Comparison of ENCODE assay signal across 8 cellular contexts in the genomic region with DNA sequence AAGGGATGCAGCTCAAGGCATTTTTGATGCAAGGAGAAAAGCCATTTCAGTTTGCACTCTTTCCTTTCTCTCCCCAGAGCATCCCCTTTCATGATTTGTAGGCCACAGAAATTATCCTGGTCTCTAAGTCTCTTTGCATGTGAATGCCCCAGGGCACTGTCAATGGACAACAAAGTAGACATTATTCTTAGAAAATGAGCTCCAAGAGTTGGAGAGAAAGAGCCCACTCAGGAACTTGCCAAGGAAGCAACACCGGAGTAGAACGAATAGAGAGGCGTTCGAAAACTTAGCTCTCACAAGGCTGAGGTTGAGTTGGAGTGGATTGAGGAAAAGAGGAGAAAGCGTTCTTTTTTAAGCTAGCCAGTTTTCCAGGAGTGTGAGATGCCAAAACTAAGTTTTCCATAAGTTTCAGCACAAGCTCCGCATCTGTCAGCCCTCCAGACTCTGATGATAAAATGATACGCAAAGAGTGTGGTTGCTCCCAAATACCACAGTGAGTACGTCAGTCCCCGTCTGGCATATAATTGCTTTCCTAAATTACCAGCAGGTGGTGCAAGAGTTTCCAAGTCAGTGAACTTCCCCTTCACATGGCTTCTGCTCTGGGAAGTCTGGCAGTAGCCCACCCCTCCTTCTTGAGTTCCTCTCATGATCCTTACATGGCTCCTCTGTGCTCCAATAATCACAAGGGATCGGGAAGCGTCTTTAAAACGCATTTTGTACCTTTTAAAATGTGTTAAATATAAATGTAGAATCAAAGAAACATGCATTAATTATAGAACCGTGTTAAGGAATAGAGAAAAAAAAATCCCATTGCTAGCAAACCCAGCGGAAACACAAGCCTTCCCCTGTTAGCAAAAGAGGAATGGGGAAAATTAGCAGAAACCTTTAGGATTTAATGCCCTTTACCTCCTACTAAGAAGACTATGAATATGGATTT.
DNase-seq lines count a peak whose midpoint lies in the region; ATAC-seq and TF ChIP-seq lines count a peak whose summit lies in the region.

No MANE protein-coding gene starts in this region.

- WGBS in right lobe of liver (ENCODE audit: insufficient coverage, low coverage, low lambda C conversion rate, missing lambda C conversion rate), result 30% methylated on average over 14 of the region's 14 CpGs
- WGBS in aorta, 2 donors, result 9 to 16% methylated on average over 14 of the region's 14 CpGs

- no peak overlapping the region for H3K9ac ChIP-seq in PC-3 (ENCODE audit: low read length)

- intact Hi-C loops in PC-3 (cut with micrococcal nuclease), result loop anchor here (5.0 kb wide), 2 partner anchors 1251 to 1266 kb away; a partner anchor contains a TSS
- intact Hi-C loops in dorsolateral prefrontal cortex (cut with DNase I), result loop anchor here in 1 of 2 donors (2.0 kb wide), 1 partner anchor 1249 kb away; no protein-coding TSS in a partner anchor
- intact Hi-C loops in right lobe of liver (cut with DNase I), result no loop called here
- intact Hi-C loops in aorta (cut with DNase I), result no loop called here

- POLR2A ChIA-PET in PC-3 (lab: Charles Lee; ENCODE audit: unreplicated experiment), result no interaction called here

- no TSS peak for BruUV-seq in PC-3 (replicated peaks; lab: Mats Ljungman, UMichigan)

- TF ChIP-seq POLR2A in right lobe of liver (IDR thresholded peaks at IDR 0.05), result no peak

- H3K4me3 ChIP-seq in DOHH2 (ENCODE audit: low read length) (no peak overlapping the region), PC-3 (ENCODE audit: low read length) (no peak overlapping the region), dorsolateral prefrontal cortex (peak overlapping the region in 12 of 59 donors; percentile 0 to 36 (median 16)), right lobe of liver (no peak overlapping the region), aorta (ENCODE audit: low read length in 2 of 2) (peak overlapping the region in 1 of 2 donors; percentile 34)

- H3K27ac ChIP-seq in DOHH2 (ENCODE audit: low read depth, low read length) (no peak overlapping the region), PC-3 (ENCODE audit: low read length) (no peak overlapping the region), dorsolateral prefrontal cortex (no peak overlapping the region), right lobe of liver (no peak overlapping the region), aorta (ENCODE audit: low read depth in 1 of 2, low read length in 2 of 2) (no peak overlapping the region)

- 0 out of 2 replicates have a peak, but pooled peaks cover 2% of the 10 kb centered on the region for H3K27me3 ChIP-seq in DOHH2 (ENCODE audit: control insufficient read depth, low read length)
- H3K27me3 ChIP-seq in PC-3 (ENCODE audit: low read length), result peaks cover 33% of the 10 kb centered on the region
- peaks cover 0 to 5% (median 0%) of the 10 kb centered on the region in 45 donors for H3K27me3 ChIP-seq in dorsolateral prefrontal cortex
- H3K27me3 ChIP-seq in right lobe of liver, result peaks cover 0 to 6% of the 10 kb centered on the region in 2 donors
- no peaks in the 10 kb centered on the region for H3K27me3 ChIP-seq in aorta (ENCODE audit: control insufficient read depth in 1 of 2, insufficient read depth in 2 of 2, low read length in 1 of 2)

- H3K9me2 ChIP-seq in DOHH2 (replicated peaks; ENCODE audit: control insufficient read depth, low read length) (no peaks in the 10 kb centered on the region), PC-3 (replicated peaks; ENCODE audit: low read length) (no peaks in the 10 kb centered on the region)

- H3F3A ChIP-seq in DOHH2 (ENCODE audit: control insufficient read depth, insufficient read depth) (no peaks in the 10 kb centered on the region), PC-3 (ENCODE audit: low read length, unreplicated experiment) (no peaks in the 10 kb centered on the region)

- H3K4me2 ChIP-seq in DOHH2 (ENCODE audit: low read length), result no peak overlapping the region
- H3K4me2 ChIP-seq in PC-3 (ENCODE audit: low read length), result no peak overlapping the region

- ATAC-seq in PC-3, result peak; percentile 77
- peak; percentile 85 to 96 (median 91) for ATAC-seq in right lobe of liver
- ATAC-seq in aorta (ENCODE audit: low FRiP score), result peak; percentile 50

- H3K9me3 ChIP-seq in DOHH2 (ENCODE audit: control insufficient read depth, insufficient read depth, low read length) (no peaks in the 10 kb centered on the region), PC-3 (ENCODE audit: low read length) (no peaks in the 10 kb centered on the region), right lobe of liver (no peaks in the 10 kb centered on the region), aorta (ENCODE audit: control insufficient read depth, low read length) (no peaks in the 10 kb centered on the region)

- CTCF ChIA-PET in PC-3 (lab: Charles Lee), result interaction anchor here (0.5 to 0.7 kb wide), 2 partner anchors 10 to 1025 kb away, joined by 4 read pairs; no protein-coding TSS in a partner anchor

- H3K79me2 ChIP-seq in DOHH2 (ENCODE audit: control insufficient read depth, low read length) (no peaks in the 10 kb centered on the region), PC-3 (ENCODE audit: low read length) (no peaks in the 10 kb centered on the region)

- H4K20me1 ChIP-seq in DOHH2 (ENCODE audit: control insufficient read depth, insufficient read depth, low read depth, low read length) (no peaks in the 10 kb centered on the region), PC-3 (ENCODE audit: low read length) (no peaks in the 10 kb centered on the region)

- H3K36me3 ChIP-seq in DOHH2 (ENCODE audit: control insufficient read depth, low read length) (no peaks in the 10 kb centered on the region), PC-3 (ENCODE audit: low read depth, low read length) (no peaks in the 10 kb centered on the region), right lobe of liver (no peaks in the 10 kb centered on the region), aorta (ENCODE audit: control insufficient read depth in 1 of 2, insufficient read depth in 2 of 2, low read length in 1 of 2) (no peaks in the 10 kb centered on the region)

- H2AFZ ChIP-seq in PC-3 (ENCODE audit: low read length), result no peak overlapping the region

- in situ Hi-C loops in KBM-7 (cut with MboI; ENCODE audit: low pct_unique_long_range_greater_than_20kb, low sequenced_read_pairs), result no loop called here

- peak; percentile 22 for DNase-seq in GM20000 (ENCODE audit: low spot score)
- peak; percentile 83 for DNase-seq in KBM-7
- peak; percentile 79 for DNase-seq in PC-3
- peak in 4 of 10 donors; percentile 6 to 35 (median 18) for DNase-seq in dorsolateral prefrontal cortex
- peak in 1 of 3 donors; percentile 50 for DNase-seq in right lobe of liver
- DNase-seq in aorta, result no peak
- DNase-seq in stimulated activated CD8-positive, alpha-beta memory T cell treated with anti-CD3 and anti-CD28 coated beads, Interleukin-4, amount 100 ng/mL, for 48 hours, result no peak

- peak; percentile 45 for TF ChIP-seq CTCF in DOHH2 (IDR thresholded peaks at IDR 0.05; ENCODE audit: low read depth, low read length, poor library complexity, severe bottlenecking)
- no peak for TF ChIP-seq CTCF in GM20000 (IDR thresholded peaks at IDR 0.05; ENCODE audit: extremely low read depth, missing control alignments)
- TF ChIP-seq CTCF in PC-3 (conservative IDR thresholded peaks at IDR 0.05; ENCODE audit: low read depth, low read length), result peak; percentile 71
- peak in 55 of 56 donors; percentile 26 to 79 (median 63) for TF ChIP-seq CTCF in dorsolateral prefrontal cortex (IDR thresholded peaks at IDR 0.05 in 54 of 56, conservative IDR thresholded peaks at IDR 0.05 in 2 of 56; ENCODE audit: low read depth in 1 of 56, partially characterized antibody in 56 of 56)
- peak; percentile 51 to 69 (median 56) for TF ChIP-seq CTCF in right lobe of liver (IDR thresholded peaks at IDR 0.05)

- H3K4me1 ChIP-seq in DOHH2 (ENCODE audit: control insufficient read depth, low read length) (no peaks in the 10 kb centered on the region), PC-3 (ENCODE audit: insufficient read depth, low read length) (no peaks in the 10 kb centered on the region), right lobe of liver (no peaks in the 10 kb centered on the region), aorta (ENCODE audit: control insufficient read depth in 1 of 2, insufficient read depth in 2 of 2, low read length in 2 of 2) (no peaks in the 10 kb centered on the region)

Comparison
In these comparisons a context has a peak if more than half of its experiments do, and no peak if none do; other contexts are left out.
1. DNase-seq: peak in GM20000 (single experiment), KBM-7 (single experiment) and PC-3 (single experiment); none in aorta (0 of 2) and stimulated activated CD8-positive, alpha-beta memory T cell treated with anti-CD3 and anti-CD28 coated beads, Interleukin-4, amount 100 ng/mL, for 48 hours (single experiment).
2. Peak in every context shown above with its lines, with median percentiles within 50 percentile points of each other: ATAC-seq.